In the genomic region with DNA sequence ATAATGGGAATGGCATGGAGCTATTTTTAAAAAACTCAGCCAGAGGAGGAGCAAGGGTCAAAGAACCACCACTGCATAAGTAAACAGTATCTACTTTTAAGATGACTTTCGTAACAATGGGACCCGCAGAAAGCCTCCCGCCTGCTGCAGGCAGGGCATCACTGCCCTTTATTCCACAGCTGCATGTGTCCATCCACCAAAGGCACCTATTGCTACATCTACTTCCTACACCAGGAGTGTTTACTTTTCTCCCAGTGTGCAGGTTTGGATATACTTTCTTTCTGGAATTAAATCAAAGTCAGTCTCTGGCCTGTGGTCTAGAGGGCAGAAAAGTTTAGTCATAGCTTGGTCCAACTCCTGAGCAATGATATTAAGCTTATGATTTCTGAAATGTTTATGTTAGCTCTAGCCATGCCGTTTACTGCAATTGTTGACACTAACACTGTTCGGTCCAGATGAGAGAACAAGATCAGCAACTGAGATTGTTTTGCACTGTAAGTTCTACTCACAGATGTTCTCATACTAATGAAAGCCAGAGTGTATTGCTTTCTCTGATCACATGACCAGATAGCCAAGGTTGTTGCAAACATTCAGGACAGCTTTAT, we compare ENCODE assay signal across 15 cellular contexts.
DNase-seq lines count a peak whose midpoint lies in the region; ATAC-seq and TF ChIP-seq lines count a peak whose summit lies in the region.
"Had no signal": no experiment of that assay in that cellular context is flagged by ENCODE, and none has a peak within 500 bp of the region (broad histone marks: within the 10 kb centered on the region; RNA-seq: fewer than 3 reads in every experiment).

No MANE protein-coding gene starts in this region.

- CTCF ChIA-PET in PC-3 (lab: Charles Lee): no interaction called here
- CTCF ChIA-PET in SK-N-SH (lab: Yijun Ruan, JAX): no interaction called here

- intact Hi-C loops in PC-3 (cut with micrococcal nuclease): no loop called here

- no peaks in the 10 kb centered on the region for H3K36me3 ChIP-seq in GM23338 (ENCODE audit: insufficient read depth)
- H3K36me3 ChIP-seq in PC-3 (ENCODE audit: low read depth, low read length): no peaks in the 10 kb centered on the region
- H3K36me3 ChIP-seq in parathyroid adenoma (ENCODE audit: control insufficient read depth, insufficient read depth, low read length): no peaks in the 10 kb centered on the region
- H3K36me3 ChIP-seq in SK-N-SH (replicated peaks in 1 of 2; ENCODE audit: control insufficient read depth in 1 of 2, insufficient read depth in 2 of 2, low read length in 1 of 2): no peaks in the 10 kb centered on the region
- H3K36me3 ChIP-seq: breast epithelium had no signal

- 17% methylated on average over 5 of the region's 5 CpGs for WGBS in SK-N-SH (ENCODE audit: low lambda C conversion rate)

- no peaks in the 10 kb centered on the region for H3K79me2 ChIP-seq in GM23338 (replicated peaks; ENCODE audit: insufficient read depth)
- H3K79me2 ChIP-seq in PC-3 (ENCODE audit: low read length): no peaks in the 10 kb centered on the region
- H3K79me2 ChIP-seq in parathyroid adenoma: no peaks in the 10 kb centered on the region
- no peaks in the 10 kb centered on the region for H3K79me2 ChIP-seq in SK-N-SH (ENCODE audit: insufficient read depth)

- H3K27me3 Mint-ChIP-seq in GM23338 (ENCODE audit: insufficient read depth, low read depth, poor library complexity): no peaks in the 10 kb centered on the region
- H3K27me3 Mint-ChIP-seq: CD4-positive, CD25-positive, alpha-beta regulatory T cell had no signal

- H3K4me3 Mint-ChIP-seq in GM23338: no peak overlapping the region
- H3K4me3 Mint-ChIP-seq: CD4-positive, CD25-positive, alpha-beta regulatory T cell; nephron had no signal

- H3K9ac ChIP-seq in PC-3 (ENCODE audit: low read length): no peak overlapping the region
- no peak overlapping the region for H3K9ac ChIP-seq in parathyroid adenoma
- no peak overlapping the region for H3K9ac ChIP-seq in SK-N-SH

- H3K9me2 ChIP-seq in GM23338 (ENCODE audit: insufficient read depth): peaks cover 5% of the 10 kb centered on the region
- H3K9me2 ChIP-seq in PC-3 (replicated peaks; ENCODE audit: low read length): no peaks in the 10 kb centered on the region
- H3K9me2 ChIP-seq in SK-N-SH: no peaks in the 10 kb centered on the region

- H3F3A ChIP-seq in GM23338 (replicated peaks; ENCODE audit: low read depth) (no peaks in the 10 kb centered on the region), PC-3 (ENCODE audit: low read length, unreplicated experiment) (peaks cover 3% of the 10 kb centered on the region), SK-N-SH (replicated peaks; ENCODE audit: insufficient read depth) (no peaks in the 10 kb centered on the region)

- TF ChIP-seq EP300 in SK-N-SH (IDR thresholded peaks at IDR 0.05; ENCODE audit: borderline replicate concordance in 1 of 2, low read depth in 1 of 2, low read length in 1 of 2): no peak

- H3K4me1 ChIP-seq in GM23338 (ENCODE audit: insufficient read depth) (0 out of 2 replicates have a peak, but pooled peaks cover 4% of the 10 kb centered on the region), PC-3 (ENCODE audit: insufficient read depth, low read length) (peaks cover 32% of the 10 kb centered on the region), parathyroid adenoma (peaks cover 38% of the 10 kb centered on the region), SK-N-SH (ENCODE audit: control insufficient read depth in 1 of 2, insufficient read depth in 2 of 2, low read depth in 1 of 2, low read length in 1 of 2) (no peaks in the 10 kb centered on the region)
- H3K4me1 ChIP-seq: breast epithelium had no signal

- no peak for DNase-seq in GM23338 (ENCODE audit: low spot score)
- DNase-seq in PC-3: peak; percentile 82
- peak; percentile 41 for DNase-seq in fibroblast of the aortic adventitia (ENCODE audit: low read depth)
- DNase-seq in iPS-NIHi7 (ENCODE audit: extremely low spot score): no peak
- no peak for DNase-seq in SW480 (ENCODE audit: low spot score)
- DNase-seq in NCI-H526 (lab: John Stamatoyannopoulos, UW): no peak
- DNase-seq in SK-N-SH: no peak
- DNase-seq: activated gamma-delta T cell treated with Interleukin-2 at 50 U/mL for 16 hours; CD4-positive, CD25-positive, alpha-beta regulatory T cell; effector CD8-positive, alpha-beta T cell; KBM-7; NCI-H187 had no signal

- H3K9me3 Mint-ChIP-seq in GM23338: no peaks in the 10 kb centered on the region
- H3K9me3 Mint-ChIP-seq: nephron had no signal

- H2AFZ ChIP-seq in GM23338: peak overlapping the region; percentile 66
- H2AFZ ChIP-seq in PC-3 (ENCODE audit: low read length): no peak overlapping the region
- peak overlapping the region; percentile 56 for H2AFZ ChIP-seq in parathyroid adenoma
- H2AFZ ChIP-seq in SK-N-SH (ENCODE audit: low read depth): no peak overlapping the region

- 0 out of 3 replicates have a peak, but pooled peaks have one; percentile 34 for ATAC-seq in GM23338
- ATAC-seq in PC-3: peak; percentile 29; the same call in 1 of the 2 replicates

- no peak for TF ChIP-seq RAD21 in SK-N-SH (IDR thresholded peaks at IDR 0.05; ENCODE audit: low read length)

- POLR2A ChIA-PET in PC-3 (lab: Charles Lee; ENCODE audit: unreplicated experiment) (no interaction called here), SK-N-SH (lab: Yijun Ruan, JAX) (no interaction called here)

- H3K4me2 ChIP-seq in GM23338 (no peak overlapping the region), PC-3 (ENCODE audit: low read length) (peak overlapping the region; percentile 26), parathyroid adenoma (ENCODE audit: low read length) (peak overlapping the region; percentile 44), SK-N-SH (no peak overlapping the region)

- no TSS peak for BruUV-seq in PC-3 (replicated peaks; lab: Mats Ljungman, UMichigan)

- peaks cover 15% of the 10 kb centered on the region for H3K4me1 Mint-ChIP-seq in GM23338
- H3K4me1 Mint-ChIP-seq: CD4-positive, CD25-positive, alpha-beta regulatory T cell; nephron had no signal

- H3K27ac Mint-ChIP-seq in GM23338: no peak overlapping the region
- H3K27ac Mint-ChIP-seq: CD4-positive, CD25-positive, alpha-beta regulatory T cell; nephron had no signal

- H4K20me1 ChIP-seq in GM23338 (replicated peaks; ENCODE audit: insufficient read depth) (no peaks in the 10 kb centered on the region), PC-3 (ENCODE audit: low read length) (no peaks in the 10 kb centered on the region), SK-N-SH (ENCODE audit: insufficient read depth) (no peaks in the 10 kb centered on the region)

- no peak overlapping the region for H3K27ac ChIP-seq in GM23338 (ENCODE audit: low read depth)
- no peak overlapping the region for H3K27ac ChIP-seq in PC-3 (ENCODE audit: low read length)
- H3K27ac ChIP-seq in parathyroid adenoma: peak overlapping the region; percentile 81
- no peak overlapping the region for H3K27ac ChIP-seq in SK-N-SH (ENCODE audit: low read depth in 2 of 2, low read length in 1 of 2)

- no peak overlapping the region for H3K4me3 ChIP-seq in GM23338
- no peak overlapping the region for H3K4me3 ChIP-seq in PC-3 (ENCODE audit: low read length)
- H3K4me3 ChIP-seq in fibroblast of the aortic adventitia (ENCODE audit: low read depth, low read length): no peak overlapping the region
- no peak overlapping the region for H3K4me3 ChIP-seq in parathyroid adenoma (ENCODE audit: low read depth, low read length)
- H3K4me3 ChIP-seq in SK-N-SH (ENCODE audit: low read depth in 2 of 2, low read length in 1 of 2): no peak overlapping the region
- H3K4me3 ChIP-seq: breast epithelium had no signal

- H3K36me3 Mint-ChIP-seq in GM23338 (ENCODE audit: low read depth): no peaks in the 10 kb centered on the region
- H3K36me3 Mint-ChIP-seq: CD4-positive, CD25-positive, alpha-beta regulatory T cell had no signal

- no peak for TF ChIP-seq CTCF in GM23338 (conservative IDR thresholded peaks at IDR 0.05; ENCODE audit: low read depth in 2 of 2)
- TF ChIP-seq CTCF in PC-3 (conservative IDR thresholded peaks at IDR 0.05; ENCODE audit: low read depth, low read length): no peak
- TF ChIP-seq CTCF in fibroblast of the aortic adventitia (IDR thresholded peaks at IDR 0.05; ENCODE audit: insufficient read depth, low read length): no peak
- TF ChIP-seq CTCF in parathyroid adenoma (IDR thresholded peaks at IDR 0.05): no peak
- no peak for TF ChIP-seq CTCF in SK-N-SH (IDR thresholded peaks at IDR 0.05)

- H3K27me3 ChIP-seq in GM23338 (ENCODE audit: insufficient read depth): no peaks in the 10 kb centered on the region
- H3K27me3 ChIP-seq in PC-3 (ENCODE audit: low read length): no peaks in the 10 kb centered on the region
- no peaks in the 10 kb centered on the region for H3K27me3 ChIP-seq in parathyroid adenoma (ENCODE audit: control insufficient read depth, insufficient read depth, low read length)
- no peaks in the 10 kb centered on the region for H3K27me3 ChIP-seq in SK-N-SH (ENCODE audit: insufficient read depth)
- H3K27me3 ChIP-seq: breast epithelium had no signal

- no peaks in the 10 kb centered on the region for H3K9me3 ChIP-seq in PC-3 (ENCODE audit: low read length)
- H3K9me3 ChIP-seq in parathyroid adenoma (ENCODE audit: control insufficient read depth, low read length): no peaks in the 10 kb centered on the region
- no peaks in the 10 kb centered on the region for H3K9me3 ChIP-seq in SK-N-SH
- H3K9me3 ChIP-seq: breast epithelium had no signal

TF ChIP-seq in GM23338, 12 proteins besides CTCF, POLR2A, EP300 and RAD21 (continues in another document):
- TF ChIP-seq, protein P1, sequence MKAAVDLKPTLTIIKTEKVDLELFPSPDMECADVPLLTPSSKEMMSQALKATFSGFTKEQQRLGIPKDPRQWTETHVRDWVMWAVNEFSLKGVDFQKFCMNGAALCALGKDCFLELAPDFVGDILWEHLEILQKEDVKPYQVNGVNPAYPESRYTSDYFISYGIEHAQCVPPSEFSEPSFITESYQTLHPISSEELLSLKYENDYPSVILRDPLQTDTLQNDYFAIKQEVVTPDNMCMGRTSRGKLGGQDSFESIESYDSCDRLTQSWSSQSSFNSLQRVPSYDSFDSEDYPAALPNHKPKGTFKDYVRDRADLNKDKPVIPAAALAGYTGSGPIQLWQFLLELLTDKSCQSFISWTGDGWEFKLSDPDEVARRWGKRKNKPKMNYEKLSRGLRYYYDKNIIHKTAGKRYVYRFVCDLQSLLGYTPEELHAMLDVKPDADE (IDR thresholded peaks at IDR 0.05): no peak
- no peak for TF ChIP-seq ZNF331 (CRISPR knock-in tag; IDR thresholded peaks at IDR 0.05; ENCODE audit: low read depth)
- TF ChIP-seq EZH2 (IDR thresholded peaks at IDR 0.05; ENCODE audit: low read depth, unreplicated experiment): no peak

TF ChIP-seq in SK-N-SH, 30 proteins besides CTCF, POLR2A, EP300 and RAD21:
- TF ChIP-seq NFIC (IDR thresholded peaks at IDR 0.05; ENCODE audit: borderline replicate concordance): no peak
- TF ChIP-seq SMC3 (IDR thresholded peaks at IDR 0.05; ENCODE audit: low read depth, low read length): no peak
- TF ChIP-seq JUND (IDR thresholded peaks at IDR 0.05): no peak
- TF ChIP-seq TEAD4 (IDR thresholded peaks at IDR 0.05; ENCODE audit: borderline replicate concordance, insufficient read depth): no peak
- TF ChIP-seq RXRA (IDR thresholded peaks at IDR 0.05; ENCODE audit: borderline replicate concordance, low read depth): no peak
TF ChIP-seq in SK-N-SH: peak in this region for 0.

Comparison
In these comparisons a context has a peak if more than half of its experiments do, and no peak if none do; other contexts are left out.
1. DNase-seq: peak in PC-3 (single experiment) and fibroblast of the aortic adventitia (single experiment); none in GM23338 (single experiment), iPS-NIHi7 (single experiment), SW480 (single experiment), NCI-H526 (0 of 2) and SK-N-SH (single experiment).
2. H2AFZ ChIP-seq: peak in GM23338 (single experiment) and parathyroid adenoma (single experiment); none in PC-3 (single experiment) and SK-N-SH (single experiment).
3. H3K4me2 ChIP-seq: peak in PC-3 (single experiment) and parathyroid adenoma (single experiment); none in GM23338 (single experiment) and SK-N-SH (single experiment).